Comparison of ENCODE assay signal across 14 cellular contexts in genomic region chr3:37625690-37626089, GRCh38.
DNase-seq lines count a peak whose midpoint lies in the region; ATAC-seq and TF ChIP-seq lines count a peak whose summit lies in the region.
"Had no signal": no experiment of that assay in that cellular context is flagged by ENCODE, and none has a peak within 500 bp of the region (broad histone marks: within the 10 kb centered on the region; RNA-seq: fewer than 3 reads in every experiment).

No MANE protein-coding gene starts in this region.

- peak overlapping the region in 1 of 2 donors; percentile 6 for H3K4me3 ChIP-seq in ascending aorta
- H3K4me3 ChIP-seq in muscle layer of colon (ENCODE audit: low read depth in 1 of 2, low read length in 2 of 2) = peak overlapping the region in 1 of 2 donors; percentile 17
- H3K4me3 ChIP-seq: A549 had no signal

- no peaks in the 10 kb centered on the region for H3K27me3 ChIP-seq in ascending aorta
- no peaks in the 10 kb centered on the region for H3K27me3 ChIP-seq in muscle layer of colon (ENCODE audit: control insufficient read depth in 1 of 2, insufficient read depth in 2 of 2, low read length in 2 of 2)

- no peak for TF ChIP-seq CTCF in ascending aorta (IDR thresholded peaks at IDR 0.05)

- intact Hi-C loops in left ventricle myocardium superior (cut with micrococcal nuclease) (no loop called here), Right ventricle myocardium inferior (cut with DNase I) (no loop called here), ascending aorta (cut with DNase I) (no loop called here)

- H3K9ac ChIP-seq in muscle layer of colon (ENCODE audit: low read length) = no peak overlapping the region

- peak overlapping the region; percentile 9 to 34 for H3K27ac ChIP-seq in ascending aorta
- peak overlapping the region; percentile 62 for H3K27ac ChIP-seq in muscle layer of colon (ENCODE audit: low read depth, low read length)
- H3K27ac ChIP-seq: A549, C4-2B, HL-60 had no signal

- DNase-seq in left ventricle myocardium superior = no peak
- DNase-seq in Right ventricle myocardium inferior (ENCODE audit: missing footprints) = no peak
- no peak for DNase-seq in ascending aorta (ENCODE audit: low spot score in 2 of 2)
- no peak for DNase-seq in NCI-H82 (lab: John Stamatoyannopoulos, UW)
- no peak for DNase-seq in iPS-NIHi11 (ENCODE audit: low spot score)
- DNase-seq: DMS153, NCI-H1930, NCI-H526 treated with DMSO at 0.1 percent for 48 hours had no signal

- H3K9me3 ChIP-seq in ascending aorta = no peaks in the 10 kb centered on the region
- no peaks in the 10 kb centered on the region for H3K9me3 ChIP-seq in muscle layer of colon (ENCODE audit: low read length)
- H3K9me3 ChIP-seq: A549 had no signal

- ATAC-seq in left ventricle myocardium superior (peak; percentile 46), Right ventricle myocardium inferior (no peak), HG02623 (IDR thresholded peaks at IDR 0.05; ENCODE audit: unreplicated experiment) (no peak), GM21576 (IDR thresholded peaks at IDR 0.05; ENCODE audit: unreplicated experiment) (no peak)

- peaks cover 0 to 37% of the 10 kb centered on the region in 2 donors for H3K4me1 ChIP-seq in ascending aorta
- H3K4me1 ChIP-seq in muscle layer of colon (ENCODE audit: insufficient read depth, low read length) = peaks cover 47% of the 10 kb centered on the region
- H3K4me1 ChIP-seq: A549 had no signal

- peaks cover 16 to 20% of the 10 kb centered on the region in 2 donors for H3K36me3 ChIP-seq in ascending aorta
- peaks cover 9% of the 10 kb centered on the region for H3K36me3 ChIP-seq in muscle layer of colon (ENCODE audit: insufficient read depth, low read length)
